17 cellular contexts compared by ENCODE assay signal in the genomic region with DNA sequence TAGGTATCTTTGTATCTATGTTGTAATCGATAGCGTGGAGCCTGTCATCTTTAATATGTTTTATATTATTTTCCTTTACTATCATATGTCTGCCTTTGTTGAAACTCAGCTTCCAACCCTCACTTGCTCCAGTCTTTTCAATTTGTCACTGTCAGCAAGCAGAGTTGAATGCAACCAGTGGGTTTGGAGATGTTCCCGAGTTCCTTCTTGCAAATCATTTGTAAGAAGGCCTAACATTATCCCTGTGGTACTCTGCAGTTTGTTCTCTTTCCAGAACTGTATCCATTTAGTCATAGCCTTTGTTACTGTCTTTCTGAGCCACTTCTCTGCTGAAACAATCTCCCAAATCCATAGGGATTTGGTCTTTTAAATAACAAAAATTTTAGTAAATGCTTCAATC. TPM values are rescaled to one million over a fixed set of nuclear protein-coding genes. Genes with fewer than 3 reads are reported as not detected.
A peak's percentile ranks its signal among the peaks of the same experiment; 100 is the strongest.
DNase-seq lines count a peak whose midpoint lies in the region; TF ChIP-seq lines count a peak whose summit lies in the region.
"Had no signal": no experiment of that assay in that cellular context is flagged by ENCODE, and none has a peak within 500 bp of the region (broad histone marks: within the 10 kb centered on the region; RNA-seq: fewer than 3 reads in every experiment).

No MANE protein-coding gene starts in this region.

- peak; percentile 37 for DNase-seq in NCI-H1092 treated with DMSO at 0.1 percent for 48 hours (lab: John Stamatoyannopoulos, UW)
- no peak for DNase-seq in NCI-H1092 (lab: John Stamatoyannopoulos, UW)
- peak; percentile 51 for DNase-seq in astrocyte of the hippocampus (ENCODE audit: low read depth, low spot score)
- peak; percentile 93 for DNase-seq in fibroblast of the aortic adventitia (ENCODE audit: low read depth)
- DNase-seq in stimulated activated CD4-positive, alpha-beta T cell treated with anti-CD3 and anti-CD28 coated beads, Interleukin-2, amount 100 ng/mL, for 48 hours = no peak
- no peak for DNase-seq in thyroid gland
- no peak for DNase-seq in NCI-H510A treated with DMSO at 0.1 percent for 48 hours (lab: John Stamatoyannopoulos, UW)
- no peak for DNase-seq in A172 (ENCODE audit: low spot score)
- DNase-seq: Caco-2, NCI-H774, Peyer's patch, Right ventricle myocardium superior, SK-N-SH had no signal

- no peaks in the 10 kb centered on the region for H3K9me3 ChIP-seq in thyroid gland
- H3K9me3 ChIP-seq: Caco-2, HAP-1, Peyer's patch, SK-N-SH had no signal

- H3K4me3 ChIP-seq in fibroblast of the aortic adventitia (ENCODE audit: low read depth, low read length) = no peak overlapping the region
- H3K4me3 ChIP-seq in thyroid gland (replicated peaks in 1 of 3) = no peak overlapping the region
- H3K4me3 ChIP-seq: HAP-1, K562, Peyer's patch had no signal

- peaks cover 0 to 15% of the 10 kb centered on the region in 2 donors for H3K4me1 ChIP-seq in thyroid gland
- H3K4me1 ChIP-seq: Caco-2, HAP-1, Peyer's patch had no signal

- 75 to 82% methylated on average over 3 of the region's 3 CpGs for WGBS in thyroid gland, 2 donors

- H3K36me3 ChIP-seq in thyroid gland = peaks cover 0 to 5% of the 10 kb centered on the region in 2 donors
- H3K36me3 ChIP-seq: HAP-1 had no signal

- intact Hi-C loops in thyroid gland (cut with DNase I) = no loop called here

- TF ChIP-seq CTCF in fibroblast of the aortic adventitia (IDR thresholded peaks at IDR 0.05; ENCODE audit: insufficient read depth, low read length) (no peak), thyroid gland (IDR thresholded peaks at IDR 0.05) (no peak)

- no peaks in the 10 kb centered on the region for H3K27me3 ChIP-seq in thyroid gland
- H3K27me3 ChIP-seq: Peyer's patch had no signal

- H3K27ac ChIP-seq in thyroid gland = no peak overlapping the region
- H3K27ac ChIP-seq: 22Rv1, HL-60, Peyer's patch had no signal

- TF ChIP-seq POLR2A in thyroid gland (IDR thresholded peaks at IDR 0.05) = no peak

RNA-seq across cellular contexts. Expression of gene RNASEH2B, which starts 41.8 kb away (rescaled TPM):
- total RNA-seq in fibroblast of the aortic adventitia (ENCODE audit: low replicate concordance) (40.2 and 43.1 TPM in 2 replicates), thyroid gland (100 to 1,000 TPM in 1 of 4 donors, 10 to 100 TPM in 3; 51.5 to 116 (median 79.8) TPM)
- total RNA-seq in A172 (2014; rRNA removed; shearing (Covaris generic)) = 24.3 and 44.2 TPM in 2 replicates

Comparison
In these comparisons a context has a peak if more than half of its experiments do, and no peak if none do; other contexts are left out.
1. DNase-seq: peak in NCI-H1092 treated with DMSO at 0.1 percent for 48 hours (single experiment), astrocyte of the hippocampus (single experiment) and fibroblast of the aortic adventitia (single experiment); none in NCI-H1092 (single experiment), stimulated activated CD4-positive, alpha-beta T cell treated with anti-CD3 and anti-CD28 coated beads, Interleukin-2, amount 100 ng/mL, for 48 hours (0 of 2), thyroid gland (0 of 2), NCI-H510A treated with DMSO at 0.1 percent for 48 hours (single experiment) and A172 (single experiment).